Comparison of ENCODE assay signal across 8 cellular contexts in the genomic region with DNA sequence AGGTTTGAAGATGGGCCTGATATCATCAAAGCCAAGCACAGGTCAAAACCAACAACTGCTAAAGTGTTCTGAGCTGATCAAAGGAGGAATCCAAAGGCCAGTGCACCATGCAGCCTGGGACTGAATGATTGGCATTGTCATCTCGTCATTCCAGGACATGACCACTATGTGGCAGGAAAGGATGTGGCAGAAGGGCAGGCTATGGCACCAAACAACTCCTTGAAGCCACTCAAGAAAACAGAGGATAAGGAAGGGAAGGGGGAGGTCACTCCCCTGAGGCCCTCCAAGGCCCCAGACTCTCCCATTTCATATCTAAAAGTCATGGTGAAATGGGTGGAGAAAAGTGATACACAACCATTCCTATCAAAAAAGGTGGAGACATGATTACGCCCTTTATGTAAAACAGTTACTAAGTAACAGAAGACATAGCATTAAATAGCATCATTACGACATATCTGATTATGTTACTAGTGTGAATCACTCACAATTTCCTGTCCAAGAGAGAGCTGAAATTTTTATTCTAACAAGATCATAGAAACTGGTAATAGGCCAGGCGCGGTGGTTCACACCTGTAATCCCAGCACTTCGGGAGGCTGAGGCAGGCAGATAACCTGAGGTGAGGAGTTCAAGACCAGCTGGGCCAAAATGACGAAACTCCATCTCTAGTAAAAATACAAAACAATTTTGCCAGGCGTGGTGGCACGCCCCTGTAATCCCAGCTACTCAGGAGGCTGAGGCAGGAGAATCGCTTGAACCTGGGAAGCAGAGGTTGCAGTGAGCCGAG. TPM values are rescaled to one million over a fixed set of nuclear protein-coding genes. Genes with fewer than 3 reads are reported as not detected.
DNase-seq lines count a peak whose midpoint lies in the region; ATAC-seq and TF ChIP-seq lines count a peak whose summit lies in the region.

No MANE protein-coding gene starts in this region.

- POLR2A ChIA-PET in HEK293T (lab: Yijun Ruan, JAX) = no interaction called here

- H3K36me3 Mint-ChIP-seq in natural killer cell treated with Interleukin-12 subunit alpha and Interleukin-12 subunit beta and Interleukin-15 and Interleukin-18, amount 100 ng/mL, for 72 hours = no peaks in the 10 kb centered on the region

- H3K9me3 Mint-ChIP-seq in natural killer cell treated with Interleukin-12 subunit alpha and Interleukin-12 subunit beta and Interleukin-15 and Interleukin-18, amount 100 ng/mL, for 72 hours = no peaks in the 10 kb centered on the region

- peak; percentile 70 to 78 for ATAC-seq in natural killer cell treated with Interleukin-12 subunit alpha and Interleukin-12 subunit beta and Interleukin-15 and Interleukin-18, amount 100 ng/mL, for 72 hours
- no peak for ATAC-seq in HG03045 (IDR thresholded peaks at IDR 0.05; ENCODE audit: unreplicated experiment)
- no peak for ATAC-seq in HG02840 (IDR thresholded peaks at IDR 0.05; ENCODE audit: low FRiP score, unreplicated experiment)

- no peak for TF ChIP-seq POLR2A in erythroblast (IDR thresholded peaks at IDR 0.05; ENCODE audit: low read length)

- DNase-seq in D341Med (ENCODE audit: low spot score) = peak; percentile 62
- peak; percentile 46 for DNase-seq in HEK293T (ENCODE audit: extremely low spot score)
- peak; percentile 55 for DNase-seq in SIG-M5 (lab: John Stamatoyannopoulos, UW)
- DNase-seq in erythroblast (lab: John Stamatoyannopoulos, UW) = peak; percentile 63 to 70
- no peak for DNase-seq in natural killer cell treated with Interleukin-12 subunit alpha and Interleukin-12 subunit beta and Interleukin-15 and Interleukin-18, amount 100 ng/mL, for 72 hours (ENCODE audit: low spot score)
- DNase-seq in T-helper 9 cell = no peak

- H3K4me1 Mint-ChIP-seq in natural killer cell treated with Interleukin-12 subunit alpha and Interleukin-12 subunit beta and Interleukin-15 and Interleukin-18, amount 100 ng/mL, for 72 hours (ENCODE audit: low read depth in 2 of 2) = peaks cover 22 to 25% of the 10 kb centered on the region in 2 donors

- peak overlapping the region; percentile 7 for H3K4me3 Mint-ChIP-seq in natural killer cell treated with Interleukin-12 subunit alpha and Interleukin-12 subunit beta and Interleukin-15 and Interleukin-18, amount 100 ng/mL, for 72 hours

- H3K27me3 Mint-ChIP-seq in natural killer cell treated with Interleukin-12 subunit alpha and Interleukin-12 subunit beta and Interleukin-15 and Interleukin-18, amount 100 ng/mL, for 72 hours = peaks cover 0 to 3% of the 10 kb centered on the region in 2 donors

- CTCF ChIA-PET in HEK293T (lab: Yijun Ruan, JAX) = interaction anchor here (1.3 kb wide), 1 partner anchor 46 kb away, joined by 3 read pairs; no protein-coding TSS in a partner anchor

- H3K27ac Mint-ChIP-seq in natural killer cell treated with Interleukin-12 subunit alpha and Interleukin-12 subunit beta and Interleukin-15 and Interleukin-18, amount 100 ng/mL, for 72 hours = peak overlapping the region; percentile 63 to 81

TF ChIP-seq in HEK293T, 16 proteins besides CTCF, POLR2A, EP300 and RAD21:
- TF ChIP-seq, protein P1, sequence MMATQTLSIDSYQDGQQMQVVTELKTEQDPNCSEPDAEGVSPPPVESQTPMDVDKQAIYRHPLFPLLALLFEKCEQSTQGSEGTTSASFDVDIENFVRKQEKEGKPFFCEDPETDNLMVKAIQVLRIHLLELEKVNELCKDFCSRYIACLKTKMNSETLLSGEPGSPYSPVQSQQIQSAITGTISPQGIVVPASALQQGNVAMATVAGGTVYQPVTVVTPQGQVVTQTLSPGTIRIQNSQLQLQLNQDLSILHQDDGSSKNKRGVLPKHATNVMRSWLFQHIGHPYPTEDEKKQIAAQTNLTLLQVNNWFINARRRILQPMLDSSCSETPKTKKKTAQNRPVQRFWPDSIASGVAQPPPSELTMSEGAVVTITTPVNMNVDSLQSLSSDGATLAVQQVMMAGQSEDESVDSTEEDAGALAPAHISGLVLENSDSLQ (IDR thresholded peaks at IDR 0.05) = peak; percentile 71
- TF ChIP-seq ELF4 (IDR thresholded peaks at IDR 0.05) = no peak

RNA-seq across cellular contexts. Expression of gene AHNAK, which starts 49.3 kb away (rescaled TPM):
- 10 to 100 TPM; 49.2 to 60.0 TPM for total RNA-seq in natural killer cell treated with Interleukin-12 subunit alpha and Interleukin-12 subunit beta and Interleukin-15 and Interleukin-18, amount 100 ng/mL, for 72 hours

Comparison
In these comparisons a context has a peak if more than half of its experiments do, and no peak if none do; other contexts are left out.
1. DNase-seq: peak in D341Med (single experiment), HEK293T (single experiment), SIG-M5 (single experiment) and erythroblast (2 of 2); none in natural killer cell treated with Interleukin-12 subunit alpha and Interleukin-12 subunit beta and Interleukin-15 and Interleukin-18, amount 100 ng/mL, for 72 hours (single experiment) and T-helper 9 cell (single experiment).
2. ATAC-seq: peak in natural killer cell treated with Interleukin-12 subunit alpha and Interleukin-12 subunit beta and Interleukin-15 and Interleukin-18, amount 100 ng/mL, for 72 hours (2 of 2); none in HG03045 (single experiment) and HG02840 (single experiment).